Comparison of ENCODE assay signal across 16 cellular contexts in genomic region chr6:45427632-45428031, GRCh38. TPM values are rescaled to one million over a fixed set of nuclear protein-coding genes. Genes with fewer than 3 reads are reported as not detected.
DNase-seq lines count a peak whose midpoint lies in the region; ATAC-seq, FAIRE-seq and TF ChIP-seq lines count a peak whose summit lies in the region.
"Had no signal": no experiment of that assay in that cellular context is flagged by ENCODE, and none has a peak within 500 bp of the region (broad histone marks: within the 10 kb centered on the region; RNA-seq: fewer than 3 reads in every experiment).

No MANE protein-coding gene starts in this region.

- no peaks in the 10 kb centered on the region for H3K36me3 ChIP-seq in duodenal mucosa (ENCODE audit: control insufficient read depth in 1 of 2, insufficient read depth in 2 of 2, low read length in 2 of 2)
- H3K36me3 ChIP-seq: BE2C, breast epithelium, WERI-Rb-1 had no signal

- H3K27ac Mint-ChIP-seq in CD14-positive monocyte, result peak overlapping the region; percentile 37 to 92 (median 73)
- H3K27ac Mint-ChIP-seq: activated naive CD8-positive, alpha-beta T cell treated with anti-CD3 and anti-CD28 coated beads, Interleukin-2, amount 10 ng/mL, durations not matched to agents 7 days and 5 days; H9 had no signal

- H3K9me3 ChIP-seq in duodenal mucosa (ENCODE audit: control insufficient read depth in 1 of 2, low read length in 2 of 2), result no peaks in the 10 kb centered on the region
- H3K9me3 ChIP-seq: BE2C, breast epithelium had no signal

- peak overlapping the region; percentile 62 for H3K27ac ChIP-seq in duodenal mucosa (ENCODE audit: low read depth, low read length)
- H3K27ac ChIP-seq: breast epithelium, WERI-Rb-1 had no signal

- no peaks in the 10 kb centered on the region for H3K27me3 Mint-ChIP-seq in CD14-positive monocyte (ENCODE audit: low read depth in 3 of 3)

- H3K9ac ChIP-seq in duodenal mucosa (ENCODE audit: low read depth in 1 of 2, low read length in 2 of 2), result no peak overlapping the region

- ATAC-seq in GM21515 (IDR thresholded peaks at IDR 0.05; ENCODE audit: unreplicated experiment), result no peak

- H3K4me1 Mint-ChIP-seq in CD14-positive monocyte, result peaks cover 49% of the 10 kb centered on the region

- no peak for DNase-seq in CD14-positive monocyte (ENCODE audit: low spot score)
- DNase-seq in NOMO-1 treated with dmso at 0.1 percent for 144 hours (lab: John Stamatoyannopoulos, UW; ENCODE audit: unreplicated experiment), result peak; percentile 12
- no peak for DNase-seq in ACHN
- DNase-seq in GM10248 (ENCODE audit: extremely low spot score), result no peak
- DNase-seq: activated naive CD8-positive, alpha-beta T cell treated with anti-CD3 and anti-CD28 coated beads, Interleukin-2, amount 10 ng/mL, durations not matched to agents 7 days and 5 days; BE2C; dorsolateral prefrontal cortex; H9; NCI-H146; stimulated activated CD4-positive, alpha-beta T cell treated with anti-CD3 and anti-CD28 coated beads, Interleukin-4, amount 100 ng/mL, for 4 hours; WERI-Rb-1 had no signal

- POLR2A ChIA-PET in GM10248 (lab: Yijun Ruan, JAX), result no interaction called here

- H3K4me3 ChIP-seq in duodenal mucosa (ENCODE audit: low read depth in 1 of 2, low read length in 2 of 2), result no peak overlapping the region
- H3K4me3 ChIP-seq: breast epithelium, skin epidermis had no signal

- peaks cover 18% of the 10 kb centered on the region in 2 donors for H3K36me3 Mint-ChIP-seq in CD14-positive monocyte

- no peaks in the 10 kb centered on the region for H3K9me3 Mint-ChIP-seq in CD14-positive monocyte
- H3K9me3 Mint-ChIP-seq: activated naive CD8-positive, alpha-beta T cell treated with anti-CD3 and anti-CD28 coated beads, Interleukin-2, amount 10 ng/mL, durations not matched to agents 7 days and 5 days; H9 had no signal

- peak overlapping the region in 1 of 2 donors; percentile 16 for H3K4me3 Mint-ChIP-seq in CD14-positive monocyte
- H3K4me3 Mint-ChIP-seq: activated naive CD8-positive, alpha-beta T cell treated with anti-CD3 and anti-CD28 coated beads, Interleukin-2, amount 10 ng/mL, durations not matched to agents 7 days and 5 days; H9 had no signal

- H3K27me3 ChIP-seq in duodenal mucosa (ENCODE audit: control insufficient read depth in 1 of 2, insufficient read depth in 2 of 2, low read length in 2 of 2), result peaks cover 13 to 24% of the 10 kb centered on the region in 2 donors
- H3K27me3 ChIP-seq: breast epithelium had no signal

- peaks cover 0 to 4% of the 10 kb centered on the region in 2 donors for H3K4me1 ChIP-seq in duodenal mucosa (ENCODE audit: control insufficient read depth in 1 of 2, insufficient read depth in 2 of 2, low read length in 2 of 2)
- H3K4me1 ChIP-seq: BE2C, breast epithelium had no signal

- in situ Hi-C loops in ACHN (cut with HindIII; ENCODE audit: low pct_ligation_motif_present, low pct_unique_long_range_greater_than_20kb, low sequenced_read_pairs), result no loop called here

- CTCF ChIA-PET in GM10248 (lab: Yijun Ruan, JAX), result no interaction called here

- intact Hi-C loops in CD14-positive monocyte (cut with micrococcal nuclease), result loop anchor here (10.0 kb wide), 3 partner anchors 47 to 773 kb away; no protein-coding TSS in a partner anchor

- FAIRE-seq in G401.6 (lab: Jason Lieb, UNC), result peak; percentile 11

- TF ChIP-seq CTCF in CD14-positive monocyte (IDR thresholded peaks at IDR 0.05), result no peak
- no peak for TF ChIP-seq CTCF in GM10248 (IDR thresholded peaks at IDR 0.05; ENCODE audit: control extremely low read depth, extremely low read depth, low read depth, missing control alignments)

RNA-seq across cellular contexts. Expression of gene SUPT3H, which starts 49.9 kb away (rescaled TPM):
- polyA plus RNA-seq in CD14-positive monocyte, result 1 to 10 TPM; 2.4 to 3.5 TPM
